ENCODE assay signal across 17 cellular contexts in genomic region chr5:1506242-1507015, GRCh38. TPM values are rescaled to one million over a fixed set of nuclear protein-coding genes. Genes with fewer than 3 reads are reported as not detected.
A peak's percentile ranks its signal among the peaks of the same experiment; 100 is the strongest.
DNase-seq lines count a peak whose midpoint lies in the region; ATAC-seq and TF ChIP-seq lines count a peak whose summit lies in the region.
"Had no signal": no experiment of that assay in that cellular context is flagged by ENCODE, and none has a peak within 500 bp of the region (broad histone marks: within the 10 kb centered on the region; RNA-seq: fewer than 3 reads in every experiment).

No MANE protein-coding gene starts in this region.

- intact Hi-C loops in adrenal gland (cut with DNase I): no loop called here
- intact Hi-C loops in activated CD4-positive, alpha-beta T cell treated with anti-CD3 and anti-CD28 coated beads for 36 hours (cut with DNase I, micrococcal nuclease): no loop called here

- H3K27me3 ChIP-seq in BLaER1: no peaks in the 10 kb centered on the region
- H3K27me3 ChIP-seq in adrenal gland: no peaks in the 10 kb centered on the region
- H3K27me3 ChIP-seq: heart right ventricle had no signal

- no peak for TF ChIP-seq POLR2A in adrenal gland (IDR thresholded peaks at IDR 0.05)

- 84 to 100% (median 90%) methylated on average over 6 to 20 of the region's 20 CpGs for WGBS in adrenal gland, 4 donors

- peak overlapping the region; percentile 83 for H3K4me2 ChIP-seq in BLaER1

- H3K4me1 ChIP-seq in BLaER1 (peaks cover 65% of the 10 kb centered on the region), adrenal gland (replicated peaks in 1 of 2) (peaks cover 0 to 20% of the 10 kb centered on the region in 2 donors)

- H3K9me3 ChIP-seq in BLaER1 (no peaks in the 10 kb centered on the region), adrenal gland (replicated peaks in 1 of 3) (no peaks in the 10 kb centered on the region)
- H3K9me3 ChIP-seq: heart right ventricle had no signal

- ATAC-seq in effector memory CD8-positive, alpha-beta T cell (replicated peaks): no peak
- ATAC-seq in naive B cell (ENCODE audit: low read depth in 2 of 2): no peak
- ATAC-seq in activated CD4-positive, alpha-beta T cell treated with anti-CD3 and anti-CD28 coated beads for 36 hours: no peak
- ATAC-seq: heart right ventricle had no signal

- peak overlapping the region; percentile 41 for H3K27ac ChIP-seq in BLaER1
- H3K27ac ChIP-seq in adrenal gland: no peak overlapping the region
- H3K27ac ChIP-seq: GM23248 had no signal

- H3K4me1 Mint-ChIP-seq in IgD-negative memory B cell: peaks cover 33 to 52% (median 51%) of the 10 kb centered on the region in 3 donors
- H3K4me1 Mint-ChIP-seq in effector memory CD8-positive, alpha-beta T cell (ENCODE audit: low read depth in 2 of 2): peaks cover 65 to 66% of the 10 kb centered on the region in 2 donors
- H3K4me1 Mint-ChIP-seq in naive B cell: peaks cover 50 to 79% (median 54%) of the 10 kb centered on the region in 3 donors
- peaks cover 14% of the 10 kb centered on the region for H3K4me1 Mint-ChIP-seq in activated CD4-positive, alpha-beta T cell treated with anti-CD3 and anti-CD28 coated beads for 36 hours

- H3K36me3 ChIP-seq in BLaER1: peaks cover 56% of the 10 kb centered on the region
- no peaks in the 10 kb centered on the region for H3K36me3 ChIP-seq in adrenal gland (replicated peaks in 1 of 2)

- no peaks in the 10 kb centered on the region for H3K9me3 Mint-ChIP-seq in IgD-negative memory B cell
- no peaks in the 10 kb centered on the region for H3K9me3 Mint-ChIP-seq in effector memory CD8-positive, alpha-beta T cell
- H3K9me3 Mint-ChIP-seq in naive B cell: peaks cover 0 to 1% (median 0%) of the 10 kb centered on the region in 7 donors
- no peaks in the 10 kb centered on the region for H3K9me3 Mint-ChIP-seq in activated CD4-positive, alpha-beta T cell treated with anti-CD3 and anti-CD28 coated beads for 36 hours (ENCODE audit: low read depth)

- H3K27me3 Mint-ChIP-seq in IgD-negative memory B cell (peaks cover 2% of the 10 kb centered on the region), naive B cell (no peaks in the 10 kb centered on the region)
- no peaks in the 10 kb centered on the region for H3K27me3 Mint-ChIP-seq in effector memory CD8-positive, alpha-beta T cell
- no peaks in the 10 kb centered on the region for H3K27me3 Mint-ChIP-seq in activated CD4-positive, alpha-beta T cell treated with anti-CD3 and anti-CD28 coated beads for 36 hours

- peak overlapping the region; percentile 63 to 100 (median 98) for H3K27ac Mint-ChIP-seq in IgD-negative memory B cell
- H3K27ac Mint-ChIP-seq in effector memory CD8-positive, alpha-beta T cell: peak overlapping the region; percentile 67 to 83
- peak overlapping the region; percentile 79 to 92 (median 84) for H3K27ac Mint-ChIP-seq in naive B cell
- H3K27ac Mint-ChIP-seq in activated CD4-positive, alpha-beta T cell treated with anti-CD3 and anti-CD28 coated beads for 36 hours: no peak overlapping the region

- H3K4me3 Mint-ChIP-seq in IgD-negative memory B cell (peak overlapping the region in 3 of 4 donors; percentile 63 to 87 (median 81)), naive B cell (peak overlapping the region in 4 of 8 donors; percentile 47 to 69 (median 56))
- peak overlapping the region; percentile 55 to 56 for H3K4me3 Mint-ChIP-seq in effector memory CD8-positive, alpha-beta T cell
- H3K4me3 Mint-ChIP-seq in activated CD4-positive, alpha-beta T cell treated with anti-CD3 and anti-CD28 coated beads for 36 hours: no peak overlapping the region

- no peak for DNase-seq in effector memory CD8-positive, alpha-beta T cell
- no peak for DNase-seq in naive B cell
- DNase-seq in adrenal gland: no peak
- DNase-seq in amygdala (lab: John Stamatoyannopoulos, UW): no peak
- DNase-seq in NCI-H526 (lab: John Stamatoyannopoulos, UW): no peak
- DNase-seq in activated CD4-positive, alpha-beta T cell treated with anti-CD3 and anti-CD28 coated beads for 36 hours: no peak
- DNase-seq: ACHN; activated CD4-positive, alpha-beta T cell treated with anti-CD3 and anti-CD28 coated beads for 4 hours; activated effector memory CD4-positive, alpha-beta T cell treated with Interleukin-2 at 50 U/mL for 16 hours; GM23248; NCI-H2081; NCI-H510A treated with DMSO at 0.1 percent for 48 hours; OCI-M1; stimulated activated CD4-positive, alpha-beta T cell treated with anti-CD3 and anti-CD28 coated beads, Interleukin-1b, Interleukin-23, amount 100 ng/mL, for 48 hours had no signal

- H3K4me3 ChIP-seq in BLaER1: no peak overlapping the region
- H3K4me3 ChIP-seq in adrenal gland: no peak overlapping the region
- H3K4me3 ChIP-seq: GM23248, heart right ventricle had no signal

- peak overlapping the region; percentile 58; the same call in 1 of the 2 replicates for H3K9ac ChIP-seq in BLaER1
- H3K9ac ChIP-seq: GM23248 had no signal

- TF ChIP-seq CTCF in adrenal gland (IDR thresholded peaks at IDR 0.05): no peak

- POLR2A ChIA-PET in activated CD4-positive, alpha-beta T cell treated with anti-CD3 and anti-CD28 coated beads for 36 hours (lab: Charles Lee): no interaction called here

- CTCF ChIA-PET in activated CD4-positive, alpha-beta T cell treated with anti-CD3 and anti-CD28 coated beads for 36 hours (lab: Charles Lee): no interaction called here

- H4K20me1 ChIP-seq in BLaER1: peaks cover 100% of the 10 kb centered on the region

- H3K36me3 Mint-ChIP-seq in IgD-negative memory B cell (peaks cover 3% of the 10 kb centered on the region), naive B cell (peaks cover 0 to 5% of the 10 kb centered on the region in 2 donors)
- H3K36me3 Mint-ChIP-seq in effector memory CD8-positive, alpha-beta T cell (ENCODE audit: insufficient read depth): peaks cover 47% of the 10 kb centered on the region
- peaks cover 6% of the 10 kb centered on the region for H3K36me3 Mint-ChIP-seq in activated CD4-positive, alpha-beta T cell treated with anti-CD3 and anti-CD28 coated beads for 36 hours (ENCODE audit: low read depth)

RNA-seq across cellular contexts. Expression of gene LPCAT1, which starts 17.3 kb away (rescaled TPM):
- 76.4 TPM for polyA plus RNA-seq in IgD-negative memory B cell
- 10 to 100 TPM; 19.5 to 63.3 (median 52.7) TPM for polyA plus RNA-seq in naive B cell (ENCODE audit: low read depth in 6 of 6)
- 10 to 100 TPM; 33.9 to 59.1 (median 43.4) TPM for total RNA-seq in adrenal gland
- polyA plus RNA-seq in adrenal gland: 10 to 100 TPM; 23.2 to 45.3 (median 42.8) TPM
- total RNA-seq in activated CD4-positive, alpha-beta T cell treated with anti-CD3 and anti-CD28 coated beads for 36 hours: 10 to 100 TPM; 42.5 to 54.5 TPM
